In the genomic region with DNA sequence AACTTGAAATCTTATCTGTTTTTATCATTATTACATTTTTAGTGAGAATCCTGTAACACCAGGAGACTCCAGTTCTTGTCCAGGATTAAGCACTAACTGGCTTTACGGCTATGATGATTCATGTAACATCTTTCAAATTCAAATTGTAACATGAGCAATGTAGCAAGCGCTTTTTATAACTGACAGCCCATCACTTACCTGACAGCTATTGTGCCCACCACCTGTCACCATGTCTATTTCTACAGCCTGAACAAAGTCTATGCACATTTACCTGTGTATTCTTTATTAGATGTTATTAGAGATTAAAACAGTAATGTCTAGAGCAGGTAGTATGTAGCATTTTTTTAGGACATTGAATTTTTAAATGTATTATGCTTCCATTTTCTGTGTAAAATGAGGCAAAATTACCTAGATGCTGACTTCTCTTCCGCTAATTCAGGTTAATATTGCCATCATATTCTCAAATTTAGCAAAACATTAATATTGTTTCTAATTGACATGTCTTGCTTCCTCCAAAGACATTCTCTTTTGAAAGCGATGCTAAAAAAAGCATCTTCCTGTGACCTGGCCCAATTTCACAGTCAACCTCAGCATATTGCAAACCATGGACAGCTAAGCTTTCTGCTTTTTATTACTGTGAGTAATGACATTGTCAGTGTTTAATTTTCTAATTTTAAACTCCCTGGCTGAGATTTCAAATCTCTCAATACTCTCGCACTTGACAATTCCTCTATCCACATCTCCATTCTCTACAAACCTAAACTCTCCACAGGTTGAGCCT, we compare ENCODE assay signal across 24 cellular contexts. TPM values are rescaled to one million over a fixed set of nuclear protein-coding genes. Genes with fewer than 3 reads are reported as not detected.
DNase-seq lines count a peak whose midpoint lies in the region; ATAC-seq and TF ChIP-seq lines count a peak whose summit lies in the region.
"Had no signal": no experiment of that assay in that cellular context is flagged by ENCODE, and none has a peak within 500 bp of the region (broad histone marks: within the 10 kb centered on the region; RNA-seq: fewer than 3 reads in every experiment).

No MANE protein-coding gene starts in this region.

- H3K27me3 ChIP-seq in GM23338 (ENCODE audit: insufficient read depth), result no peaks in the 10 kb centered on the region
- H3K27me3 ChIP-seq: BLaER1 treated with 17β-estradiol and CSF1 and Interleukin-3, amounts not matched to agents 10 nM and 100 nM; SJSA1 had no signal

- no peaks in the 10 kb centered on the region for H3K36me3 Mint-ChIP-seq in GM23338 (ENCODE audit: low read depth)
- no peaks in the 10 kb centered on the region for H3K36me3 Mint-ChIP-seq in osteocyte (ENCODE audit: unreplicated experiment)
- H3K36me3 Mint-ChIP-seq: IgD-negative memory B cell had no signal

- no peaks in the 10 kb centered on the region for H4K20me1 ChIP-seq in GM23338 (replicated peaks; ENCODE audit: insufficient read depth)
- H4K20me1 ChIP-seq: BLaER1 treated with 17β-estradiol and CSF1 and Interleukin-3, amounts not matched to agents 10 nM and 100 nM had no signal

- no peak overlapping the region for H3K4me3 Mint-ChIP-seq in GM23338
- H3K4me3 Mint-ChIP-seq in osteocyte (ENCODE audit: unreplicated experiment), result no peak overlapping the region
- H3K4me3 Mint-ChIP-seq: CD4-positive, alpha-beta T cell; IgD-negative memory B cell had no signal

- peak overlapping the region; percentile 56; the same call in 1 of the 2 replicates for H2AFZ ChIP-seq in GM23338

- no peaks in the 10 kb centered on the region for H3K36me3 ChIP-seq in GM23338 (ENCODE audit: insufficient read depth)
- H3K36me3 ChIP-seq: BLaER1 treated with 17β-estradiol and CSF1 and Interleukin-3, amounts not matched to agents 10 nM and 100 nM; SJSA1 had no signal

- no peak overlapping the region for H3K4me3 ChIP-seq in GM23338
- H3K4me3 ChIP-seq: A549; BLaER1 treated with 17β-estradiol and CSF1 and Interleukin-3, amounts not matched to agents 10 nM and 100 nM; SJSA1 had no signal

- H3K9me3 Mint-ChIP-seq in GM23338 (no peaks in the 10 kb centered on the region), osteocyte (ENCODE audit: unreplicated experiment) (no peaks in the 10 kb centered on the region)

- no peaks in the 10 kb centered on the region for H3K9me2 ChIP-seq in GM23338 (ENCODE audit: insufficient read depth)

- H3K27me3 Mint-ChIP-seq in GM23338 (ENCODE audit: insufficient read depth, low read depth, poor library complexity) (no peaks in the 10 kb centered on the region), osteocyte (ENCODE audit: unreplicated experiment) (peaks cover 4% of the 10 kb centered on the region)
- H3K27me3 Mint-ChIP-seq: CD4-positive, alpha-beta T cell; IgD-negative memory B cell had no signal

- TF ChIP-seq CTCF in GM23338 (conservative IDR thresholded peaks at IDR 0.05; ENCODE audit: low read depth in 2 of 2) (no peak), omental fat pad (IDR thresholded peaks at IDR 0.05) (no peak), osteocyte (IDR thresholded peaks at IDR 0.05) (no peak), GM20000 (IDR thresholded peaks at IDR 0.05; ENCODE audit: extremely low read depth, missing control alignments) (no peak)

- H3K27ac ChIP-seq in GM23338 (ENCODE audit: low read depth), result no peak overlapping the region
- H3K27ac ChIP-seq: A549; BLaER1 treated with 17β-estradiol and CSF1 and Interleukin-3, amounts not matched to agents 10 nM and 100 nM; HL-60; KMS-11; SJSA1 had no signal

- ATAC-seq in GM23338 (no peak), omental fat pad (ENCODE audit: low FRiP score) (no peak)
- ATAC-seq: A549 had no signal

- no peaks in the 10 kb centered on the region for H3K79me2 ChIP-seq in GM23338 (replicated peaks; ENCODE audit: insufficient read depth)

- peaks cover 42% of the 10 kb centered on the region for H3K4me1 ChIP-seq in GM23338 (ENCODE audit: insufficient read depth)
- H3K4me1 ChIP-seq: A549, SJSA1 had no signal

- no peak for DNase-seq in GM23338 (ENCODE audit: low spot score)
- DNase-seq in NCI-H2171 treated with DMSO at 0.1 percent for 48 hours (lab: John Stamatoyannopoulos, UW), result peak; percentile 76
- DNase-seq in cerebellum (ENCODE audit: low spot score), result peak; percentile 54
- DNase-seq in putamen (ENCODE audit: low spot score), result peak; percentile 65
- DNase-seq in omental fat pad (ENCODE audit: low spot score), result no peak
- no peak for DNase-seq in osteocyte (ENCODE audit: extremely low spot score, unreplicated experiment)
- no peak for DNase-seq in GM20000 (ENCODE audit: low spot score)
- DNase-seq: AML-193; CD4-positive, alpha-beta T cell; DMS53; NCI-H1092; NCI-H1417 treated with DMSO at 0.1 percent for 48 hours; NCI-H1694 treated with DMSO at 0.1 percent for 48 hours; NCI-H2081; NCI-H2227 treated with DMSO at 0.1 percent for 48 hours; NCI-H526 treated with DMSO at 0.1 percent for 48 hours had no signal

- H3K4me1 Mint-ChIP-seq in GM23338, result peaks cover 44% of the 10 kb centered on the region
- no peaks in the 10 kb centered on the region for H3K4me1 Mint-ChIP-seq in osteocyte (ENCODE audit: unreplicated experiment)
- H3K4me1 Mint-ChIP-seq: IgD-negative memory B cell had no signal

- H3K27ac Mint-ChIP-seq in GM23338 (no peak overlapping the region), osteocyte (ENCODE audit: unreplicated experiment) (no peak overlapping the region)
- H3K27ac Mint-ChIP-seq: CD4-positive, alpha-beta T cell; IgD-negative memory B cell had no signal

- no peaks in the 10 kb centered on the region for H3F3A ChIP-seq in GM23338 (replicated peaks; ENCODE audit: low read depth)

- no peak overlapping the region for H3K4me2 ChIP-seq in GM23338
- H3K4me2 ChIP-seq: A549; BLaER1 treated with 17β-estradiol and CSF1 and Interleukin-3, amounts not matched to agents 10 nM and 100 nM; KMS-11 had no signal

TF ChIP-seq in GM23338, 12 proteins besides CTCF, POLR2A, EP300 and RAD21:
- TF ChIP-seq POLR2AphosphoS5 (IDR thresholded peaks at IDR 0.05; ENCODE audit: low read depth) (no peak), STAT1 (IDR thresholded peaks at IDR 0.05; ENCODE audit: unreplicated experiment) (no peak)

RNA-seq across cellular contexts. Expression of gene RIT2, which starts 37.8 kb away (rescaled TPM):
- 0.70 and 1.9 TPM in 2 replicates for total RNA-seq in GM23338 (2014; rRNA removed; shearing (Covaris generic))
- 8.8 and 9.5 TPM in 2 replicates for polyA plus RNA-seq in GM23338 (2016; fragmentation: Nextera tagmentation; extraction: Ambion mirVana)
- total RNA-seq in cerebellum (9.5 TPM), omental fat pad (not detected), osteocyte (not detected in 2 replicates)
- total RNA-seq: CD4-positive, alpha-beta T cell; Daoy; NCI-H460; SJSA1 had no signal
- polyA plus RNA-seq: A549, IgD-negative memory B cell had no signal

Comparison
In these comparisons a context has a peak if more than half of its experiments do, and no peak if none do; other contexts are left out.
1. DNase-seq: peak in NCI-H2171 treated with DMSO at 0.1 percent for 48 hours (single experiment), cerebellum (single experiment) and putamen (single experiment); none in GM23338 (single experiment), omental fat pad (single experiment), osteocyte (single experiment) and GM20000 (single experiment).